In genomic region chr14:42192659-42193425, GRCh38 we compare ENCODE assay signal across 1 cellular context.
TF ChIP-seq lines count a peak whose summit lies in the region.

No MANE protein-coding gene starts in this region.

TF ChIP-seq in H1, 55 proteins besides CTCF, POLR2A, EP300 and RAD21 (continued from another document):
- no peak for TF ChIP-seq E2F6 (IDR thresholded peaks at IDR 0.05)
- no peak for TF ChIP-seq CBX5 (IDR thresholded peaks at IDR 0.05; ENCODE audit: low read depth, low read length)
- no peak for TF ChIP-seq HDAC2 (IDR thresholded peaks at IDR 0.05; ENCODE audit: borderline replicate concordance in 1 of 2, low read depth in 2 of 2, low read length in 2 of 2)
- TF ChIP-seq SAP30 (IDR thresholded peaks at IDR 0.05; ENCODE audit: insufficient read depth, insufficient replicate concordance, low read length), result no peak
- no peak for TF ChIP-seq CBX8 (IDR thresholded peaks at IDR 0.05; ENCODE audit: borderline replicate concordance, low read depth, low read length)
- TF ChIP-seq NRF1 (IDR thresholded peaks at IDR 0.05; ENCODE audit: low read depth, low read length), result no peak
TF ChIP-seq in H1: peak in this region for 0.
